Comparison of ENCODE assay signal across 25 cellular contexts in genomic region chr3:54917862-54918261, GRCh38. TPM values are rescaled to one million over a fixed set of nuclear protein-coding genes. Genes with fewer than 3 reads are reported as not detected.
"Had no signal": no experiment of that assay in that cellular context is flagged by ENCODE, and none has a peak within 500 bp of the region (broad histone marks: within the 10 kb centered on the region; RNA-seq: fewer than 3 reads in every experiment).

No MANE protein-coding gene starts in this region.

- H3K27ac Mint-ChIP-seq: activated naive CD4-positive, alpha-beta T cell treated with anti-CD3 and anti-CD28 coated beads, Interleukin-2, amount 50 U/mL, for 72 hours; activated T-cell treated with anti-CD3 and anti-CD28 coated beads, Interleukin-2, amount 50 U/mL, for 24 hours; activated T-helper 17 cell treated with anti-CD3 and anti-CD28 coated beads, Interleukin-2, amount 50 U/mL, for 72 hours; endodermal cell; naive B cell; stimulated activated memory B cell treated with anti-CD40 and anti-IgM and Interleukin-4, amounts not matched to agents 10 μg/mL and 1 μg/mL and 100 μg/mL, for 72 hours had no signal

- H3K36me3 ChIP-seq: heart right ventricle, stomach, suprapubic skin, tibial nerve, WERI-Rb-1 had no signal

- ATAC-seq: activated naive CD4-positive, alpha-beta T cell treated with anti-CD3 and anti-CD28 coated beads, Interleukin-2, amount 50 U/mL, for 72 hours; activated T-helper 17 cell treated with anti-CD3 and anti-CD28 coated beads, Interleukin-2, amount 50 U/mL, for 72 hours; heart right ventricle; sciatic nerve had no signal

- H3K4me3 Mint-ChIP-seq: activated T-cell treated with anti-CD3 and anti-CD28 coated beads, Interleukin-2, amount 50 U/mL, for 24 hours; activated T-helper 17 cell treated with anti-CD3 and anti-CD28 coated beads, Interleukin-2, amount 50 U/mL, for 72 hours; endodermal cell; naive B cell; stimulated activated memory B cell treated with anti-CD40 and anti-IgM and Interleukin-4, amounts not matched to agents 10 μg/mL and 1 μg/mL and 100 μg/mL, for 72 hours had no signal

- H3K4me1 ChIP-seq: stomach, suprapubic skin, tibial nerve had no signal

- H3K36me3 Mint-ChIP-seq: activated naive CD4-positive, alpha-beta T cell treated with anti-CD3 and anti-CD28 coated beads, Interleukin-2, amount 50 U/mL, for 72 hours; naive B cell; stimulated activated memory B cell treated with anti-CD40 and anti-IgM and Interleukin-4, amounts not matched to agents 10 μg/mL and 1 μg/mL and 100 μg/mL, for 72 hours had no signal

- H3K4me1 Mint-ChIP-seq: activated T-helper 17 cell treated with anti-CD3 and anti-CD28 coated beads, Interleukin-2, amount 50 U/mL, for 72 hours; endodermal cell; naive B cell; stimulated activated memory B cell treated with anti-CD40 and anti-IgM and Interleukin-4, amounts not matched to agents 10 μg/mL and 1 μg/mL and 100 μg/mL, for 72 hours had no signal

- H3K9me3 Mint-ChIP-seq: endodermal cell had no signal

- DNase-seq: activated CD4-positive, alpha-beta T cell treated with anti-CD3 and anti-CD28 coated beads, Interleukin-2, amount 50 U/mL, for 4 hours; activated CD8-positive, alpha-beta memory T cell treated with anti-CD3 and anti-CD28 coated beads for 24 hours; activated CD8-positive, alpha-beta memory T cell treated with anti-CD3 and anti-CD28 coated beads, Interleukin-2, amount 50 U/mL, for 4 hours; activated T-cell treated with anti-CD3 and anti-CD28 coated beads, Interleukin-2, amount 50 U/mL, for 24 hours; endodermal cell; heart right ventricle; islet precursor cell; left cardiac atrium; mesenchymal stem cell; naive B cell; nucleus accumbens; stimulated activated CD4-positive, alpha-beta T cell treated with anti-CD3 and anti-CD28 coated beads, Interleukin-15, amount 100 ng/mL, for 24 hours; stomach; WERI-Rb-1 had no signal

- H3K27me3 ChIP-seq: heart right ventricle, stomach, suprapubic skin, tibial nerve had no signal

- H3K27ac ChIP-seq: coronary artery, heart right ventricle, stomach, suprapubic skin, WERI-Rb-1 had no signal

- H3K27me3 Mint-ChIP-seq: activated T-cell treated with anti-CD3 and anti-CD28 coated beads, Interleukin-2, amount 50 U/mL, for 24 hours; activated T-helper 17 cell treated with anti-CD3 and anti-CD28 coated beads, Interleukin-2, amount 50 U/mL, for 72 hours; naive B cell; stimulated activated memory B cell treated with anti-CD40 and anti-IgM and Interleukin-4, amounts not matched to agents 10 μg/mL and 1 μg/mL and 100 μg/mL, for 72 hours had no signal

- H3K4me3 ChIP-seq: coronary artery, heart right ventricle, smooth muscle cell, stomach, suprapubic skin, tibial nerve had no signal

- H3K9me3 ChIP-seq: heart right ventricle, stomach, suprapubic skin, tibial nerve had no signal

RNA-seq across cellular contexts. Expression of gene LRTM1, which starts 10.0 kb away (rescaled TPM):
- total RNA-seq: activated naive CD4-positive, alpha-beta T cell treated with anti-CD3 and anti-CD28 coated beads, Interleukin-2, amount 50 U/mL, for 72 hours; activated T-helper 17 cell treated with anti-CD3 and anti-CD28 coated beads, Interleukin-2, amount 50 U/mL, for 72 hours; bronchial epithelial cell; endodermal cell; heart right ventricle; left cardiac atrium; lower leg skin; mucosa of gallbladder; sciatic nerve; smooth muscle cell; stomach; suprapubic skin; tibial nerve had no signal
